In genomic region chr15:89127054-89127702, GRCh38 we compare ENCODE assay signal across 10 cellular contexts. TPM values are rescaled to one million over a fixed set of nuclear protein-coding genes. Genes with fewer than 3 reads are reported as not detected.
DNase-seq lines count a peak whose midpoint lies in the region; ATAC-seq and TF ChIP-seq lines count a peak whose summit lies in the region.
"Had no signal": no experiment of that assay in that cellular context is flagged by ENCODE, and none has a peak within 500 bp of the region (broad histone marks: within the 10 kb centered on the region; RNA-seq: fewer than 3 reads in every experiment).

No MANE protein-coding gene starts in this region.

- intact Hi-C loops in MCF 10A (cut with micrococcal nuclease): no loop called here
- intact Hi-C loops in breast epithelium (cut with DNase I; ENCODE audit: low total_unique reads): loop anchor here (10.0 kb wide), 1 partner anchor 72 kb away; no protein-coding TSS in a partner anchor
- intact Hi-C loops in left ventricle myocardium superior (cut with micrococcal nuclease): no loop called here

- no peak overlapping the region for H3K4me3 Mint-ChIP-seq in MCF 10A (ENCODE audit: unreplicated experiment)
- no peak overlapping the region for H3K4me3 Mint-ChIP-seq in activated CD4-positive, alpha-beta memory T cell treated with anti-CD3 and anti-CD28 coated beads, Interleukin-2, amount 10 ng/mL, durations not matched to agents 7 days and 5 days
- H3K4me3 Mint-ChIP-seq: CD4-positive, CD25-positive, alpha-beta regulatory T cell; central memory CD8-positive, alpha-beta T cell had no signal

- no peaks in the 10 kb centered on the region for H3K27me3 Mint-ChIP-seq in MCF 10A (ENCODE audit: insufficient read depth, unreplicated experiment)
- H3K27me3 Mint-ChIP-seq in activated CD4-positive, alpha-beta memory T cell treated with anti-CD3 and anti-CD28 coated beads, Interleukin-2, amount 10 ng/mL, durations not matched to agents 7 days and 5 days: no peaks in the 10 kb centered on the region
- H3K27me3 Mint-ChIP-seq: CD4-positive, CD25-positive, alpha-beta regulatory T cell; central memory CD8-positive, alpha-beta T cell had no signal

- H3K9me3 ChIP-seq in breast epithelium: no peaks in the 10 kb centered on the region
- no peaks in the 10 kb centered on the region for H3K9me3 ChIP-seq in thoracic aorta

- peaks cover 16% of the 10 kb centered on the region for H3K36me3 Mint-ChIP-seq in MCF 10A (ENCODE audit: insufficient read depth, unreplicated experiment)
- H3K36me3 Mint-ChIP-seq in activated CD4-positive, alpha-beta memory T cell treated with anti-CD3 and anti-CD28 coated beads, Interleukin-2, amount 10 ng/mL, durations not matched to agents 7 days and 5 days (ENCODE audit: low read depth): peaks cover 36% of the 10 kb centered on the region

- H3K4me3 ChIP-seq in breast epithelium (no peak overlapping the region), thoracic aorta (no peak overlapping the region)

- POLR2A ChIA-PET in MCF 10A (lab: Yijun Ruan, JAX): interaction anchor here (0.5 to 4.2 kb wide), 3 partner anchors 9 to 36 kb away, joined by 3 to 13 read pairs (median 3); no protein-coding TSS in a partner anchor
- POLR2A ChIA-PET in activated CD4-positive, alpha-beta memory T cell treated with anti-CD3 and anti-CD28 coated beads, Interleukin-2, amount 10 ng/mL, durations not matched to agents 7 days and 5 days (lab: Charles Lee): interaction anchor here (0.6 to 1.9 kb wide), 3 partner anchors 23 to 40 kb away, joined by 3 to 8 read pairs (median 3); partner anchors contain the start of gene ABHD2

- H3K27ac ChIP-seq in breast epithelium (no peak overlapping the region), thoracic aorta (peak overlapping the region; percentile 37 to 91)

- no peak overlapping the region for H3K27ac Mint-ChIP-seq in MCF 10A (ENCODE audit: low read depth, unreplicated experiment)
- H3K27ac Mint-ChIP-seq in activated CD4-positive, alpha-beta memory T cell treated with anti-CD3 and anti-CD28 coated beads, Interleukin-2, amount 10 ng/mL, durations not matched to agents 7 days and 5 days: no peak overlapping the region
- H3K27ac Mint-ChIP-seq: CD4-positive, CD25-positive, alpha-beta regulatory T cell had no signal

- TF ChIP-seq CTCF in MCF 10A (IDR thresholded peaks at IDR 0.05; ENCODE audit: unreplicated experiment) (no peak), breast epithelium (IDR thresholded peaks at IDR 0.05) (no peak), thoracic aorta (IDR thresholded peaks at IDR 0.05) (no peak)

- DNase-seq in MCF 10A (ENCODE audit: unreplicated experiment): peak; percentile 30
- DNase-seq in breast epithelium (ENCODE audit: low spot score in 2 of 2): no peak
- DNase-seq in activated CD4-positive, alpha-beta memory T cell treated with anti-CD3 and anti-CD28 coated beads, Interleukin-2, amount 10 ng/mL, durations not matched to agents 7 days and 5 days: peak; percentile 24
- DNase-seq in left ventricle myocardium superior: no peak
- DNase-seq in thoracic aorta (ENCODE audit: low spot score): no peak
- DNase-seq in GM03348 (ENCODE audit: low spot score): no peak

- H3K4me1 ChIP-seq in breast epithelium (no peaks in the 10 kb centered on the region), thoracic aorta (ENCODE audit: control insufficient read depth in 1 of 2, low read depth in 2 of 2) (peaks cover 23 to 78% of the 10 kb centered on the region in 2 donors)

- no TSS peak for BruUV-seq in MCF 10A (replicated peaks; lab: Mats Ljungman, UMichigan)

- CTCF ChIA-PET in MCF 10A (lab: Yijun Ruan, JAX): interaction anchor here (0.6 to 8.1 kb wide), 11 partner anchors 15 to 213 kb away, joined by 3 to 136 read pairs (median 3); partner anchors contain the start of gene ABHD2
- CTCF ChIA-PET in activated CD4-positive, alpha-beta memory T cell treated with anti-CD3 and anti-CD28 coated beads, Interleukin-2, amount 10 ng/mL, durations not matched to agents 7 days and 5 days (lab: Charles Lee): interaction anchor here (0.5 to 4.7 kb wide), 11 partner anchors 16 to 222 kb away, joined by 3 to 43 read pairs (median 4); partner anchors contain the start of gene ABHD2

- H3K27me3 ChIP-seq in breast epithelium (no peaks in the 10 kb centered on the region), thoracic aorta (replicated peaks; ENCODE audit: insufficient read depth) (no peaks in the 10 kb centered on the region)

- ATAC-seq in left ventricle myocardium superior (peak; percentile 37), thoracic aorta (ENCODE audit: insufficient number of reproducible peaks, low FRiP score, low read depth) (no peak), GM19455 (IDR thresholded peaks at IDR 0.05; ENCODE audit: unreplicated experiment) (no peak), GM21423 (IDR thresholded peaks at IDR 0.05; ENCODE audit: unreplicated experiment) (no peak)

- H3K36me3 ChIP-seq in breast epithelium (no peaks in the 10 kb centered on the region), thoracic aorta (peaks cover 9% of the 10 kb centered on the region)

- H3K9me3 Mint-ChIP-seq in MCF 10A (ENCODE audit: unreplicated experiment): no peaks in the 10 kb centered on the region
- no peaks in the 10 kb centered on the region for H3K9me3 Mint-ChIP-seq in activated CD4-positive, alpha-beta memory T cell treated with anti-CD3 and anti-CD28 coated beads, Interleukin-2, amount 10 ng/mL, durations not matched to agents 7 days and 5 days
- H3K9me3 Mint-ChIP-seq: CD4-positive, CD25-positive, alpha-beta regulatory T cell; central memory CD8-positive, alpha-beta T cell had no signal

- H3K4me1 Mint-ChIP-seq in MCF 10A (ENCODE audit: insufficient read depth, unreplicated experiment): peaks cover 14% of the 10 kb centered on the region
- H3K4me1 Mint-ChIP-seq in activated CD4-positive, alpha-beta memory T cell treated with anti-CD3 and anti-CD28 coated beads, Interleukin-2, amount 10 ng/mL, durations not matched to agents 7 days and 5 days: peaks cover 27% of the 10 kb centered on the region

- no peak for TF ChIP-seq POLR2A in breast epithelium (IDR thresholded peaks at IDR 0.05)

RNA-seq across cellular contexts. Expression of gene ABHD2, which starts 38.9 kb away (rescaled TPM):
- total RNA-seq in MCF 10A (2022) (47.7 and 55.9 TPM in 2 replicates), breast epithelium (10 to 100 TPM; 76.7 to 91.2 (median 80.3) TPM), left ventricle myocardium superior (84.4 TPM), thoracic aorta (100 to 1,000 TPM; 177 to 283 TPM)
- 10 to 100 TPM; 62.4 to 63.5 TPM for total RNA-seq in activated CD4-positive, alpha-beta memory T cell treated with anti-CD3 and anti-CD28 coated beads, Interleukin-2, amount 10 ng/mL, durations not matched to agents 7 days and 5 days

Comparison
In these comparisons a context has a peak if more than half of its experiments do, and no peak if none do; other contexts are left out.
1. DNase-seq: peak in MCF 10A (single experiment) and activated CD4-positive, alpha-beta memory T cell treated with anti-CD3 and anti-CD28 coated beads, Interleukin-2, amount 10 ng/mL, durations not matched to agents 7 days and 5 days (single experiment); none in breast epithelium (0 of 2), left ventricle myocardium superior (single experiment), thoracic aorta (single experiment) and GM03348 (single experiment).
2. H3K27ac ChIP-seq: peak in thoracic aorta (2 of 2); none in breast epithelium (0 of 2).